Comparison of ENCODE assay signal across 8 cellular contexts in the genomic region with DNA sequence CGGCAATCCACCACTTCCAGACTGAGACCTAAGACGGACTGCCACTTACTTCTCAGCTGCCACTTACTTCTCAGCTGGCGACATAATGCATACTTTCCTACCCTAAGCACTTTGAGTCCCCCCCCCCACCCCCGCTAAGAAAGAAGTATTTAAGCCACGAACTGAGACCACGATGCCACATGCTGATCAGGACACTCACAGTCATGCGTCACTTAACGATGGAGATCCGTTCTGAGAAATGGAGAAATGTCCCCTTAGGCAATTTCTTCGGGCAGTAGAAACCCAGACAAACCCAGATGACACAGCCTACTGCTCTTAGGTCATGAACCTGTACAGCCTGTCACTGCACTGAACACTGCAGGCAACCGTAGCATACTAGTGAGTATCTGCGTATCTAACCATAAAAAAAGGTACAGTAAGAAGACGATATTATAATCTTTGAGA. TPM values are rescaled to one million over a fixed set of nuclear protein-coding genes. Genes with fewer than 3 reads are reported as not detected.
DNase-seq lines count a peak whose midpoint lies in the region; ATAC-seq and TF ChIP-seq lines count a peak whose summit lies in the region.

No MANE protein-coding gene starts in this region.

- H3K27ac ChIP-seq in HUES6 (ENCODE audit: low read depth, low read length), result peak overlapping the region; percentile 83; the same call in 1 of the 2 replicates

- peak overlapping the region; percentile 100 for H3K4me3 Mint-ChIP-seq in T-helper 17 cell

- peak overlapping the region; percentile 98 for H3K4me3 ChIP-seq in HUES6 (ENCODE audit: low read depth, low read length)

- peaks cover 21% of the 10 kb centered on the region for H3K4me1 ChIP-seq in HUES6 (ENCODE audit: control insufficient read depth, insufficient read depth, low read length)

- peaks cover 18% of the 10 kb centered on the region for H3K36me3 ChIP-seq in HUES6 (ENCODE audit: control insufficient read depth, insufficient read depth, low read length)

- peak overlapping the region; percentile 98 for H3K27ac Mint-ChIP-seq in T-helper 17 cell

- no peaks in the 10 kb centered on the region for H3K27me3 Mint-ChIP-seq in T-helper 17 cell

- peaks cover 3% of the 10 kb centered on the region for H3K36me3 Mint-ChIP-seq in T-helper 17 cell (ENCODE audit: low read depth)

- H3K9me3 ChIP-seq in HUES6 (ENCODE audit: control insufficient read depth, insufficient read depth, low read depth, low read length), result peaks cover 4% of the 10 kb centered on the region; the same call in 1 of the 2 replicates
- H3K9me3 ChIP-seq in T-helper 17 cell (ENCODE audit: control insufficient read depth, low read length, poor library complexity, severe bottlenecking), result no peaks in the 10 kb centered on the region

- TF ChIP-seq CTCF in GM20000 (IDR thresholded peaks at IDR 0.05; ENCODE audit: extremely low read depth, missing control alignments), result no peak

- DNase-seq in D341Med (ENCODE audit: low spot score), result peak; percentile 41
- peak; percentile 48 for DNase-seq in GM20000 (ENCODE audit: low spot score)
- DNase-seq in T-helper 17 cell, result peak in 2 of 3 donors; percentile 15 to 16
- peak; percentile 54 for DNase-seq in cerebellar cortex (ENCODE audit: low spot score)
- peak; percentile 80 for DNase-seq in kidney tubule cell (ENCODE audit: low spot score)
- peak; percentile 4 for DNase-seq in stimulated activated CD4-positive, alpha-beta T cell treated with anti-CD3 and anti-CD28 coated beads, Interleukin-4, amount 100 ng/mL, for 1 hour
- no peak for DNase-seq in 8988T

- peak; percentile 76 for ATAC-seq in T-helper 17 cell

- peak overlapping the region; percentile 96 for H3K9ac ChIP-seq in HUES6 (ENCODE audit: low read length)

- peaks cover 44% of the 10 kb centered on the region for H3K4me1 Mint-ChIP-seq in T-helper 17 cell

- no peaks in the 10 kb centered on the region for H3K27me3 ChIP-seq in HUES6 (ENCODE audit: control insufficient read depth, insufficient read depth, low read length)

RNA-seq across cellular contexts. Expression of gene IFNGR1, which starts 0.7 kb away (rescaled TPM):
- 10 to 100 TPM; 49.3 to 56.4 TPM for total RNA-seq in T-helper 17 cell

RNA-seq across cellular contexts. Expression of gene IL22RA2, which starts 45.1 kb away (rescaled TPM):
- total RNA-seq in T-helper 17 cell, result not detected
